ENCODE assay signal across 10 cellular contexts in the genomic region with DNA sequence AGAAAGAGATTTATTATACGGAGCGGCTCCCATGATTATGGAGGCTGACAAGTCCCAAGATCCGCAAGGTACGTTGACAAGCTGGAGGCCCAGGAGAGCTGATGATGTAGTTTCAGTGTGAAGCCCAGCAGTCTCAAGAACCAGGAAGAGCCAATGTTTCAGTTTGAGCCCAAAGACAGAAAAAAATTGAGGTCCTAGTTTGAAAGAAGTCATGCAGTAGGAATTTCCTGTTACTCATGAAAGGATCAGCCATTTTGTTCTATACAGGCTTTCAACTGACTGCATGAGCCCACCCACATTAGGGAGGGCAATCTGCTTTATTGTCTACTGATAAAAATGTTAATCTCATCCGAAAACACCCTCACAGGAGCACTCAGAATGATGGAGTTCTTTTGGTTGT. TPM values are rescaled to one million over a fixed set of nuclear protein-coding genes. Genes with fewer than 3 reads are reported as not detected.
DNase-seq lines count a peak whose midpoint lies in the region; ATAC-seq and TF ChIP-seq lines count a peak whose summit lies in the region.
"Had no signal": no experiment of that assay in that cellular context is flagged by ENCODE, and none has a peak within 500 bp of the region (broad histone marks: within the 10 kb centered on the region; RNA-seq: fewer than 3 reads in every experiment).

No MANE protein-coding gene starts in this region.

- no peaks in the 10 kb centered on the region for H3K36me3 ChIP-seq in transverse colon
- H3K36me3 ChIP-seq: sigmoid colon had no signal

- in situ Hi-C loops in astrocyte of the cerebellum (cut with HindIII; ENCODE audit: low sequenced_read_pairs) (no loop called here), transverse colon (cut with MboI; ENCODE audit: low pct_ligation_motif_present in 1 of 4, low pct_unique_long_range_greater_than_20kb in 1 of 4, low sequenced_read_pairs in 3 of 4) (no loop called here)

- TF ChIP-seq POLR2A in transverse colon (IDR thresholded peaks at IDR 0.05), result no peak

- H3K27ac ChIP-seq in transverse colon, result peak overlapping the region; percentile 55 to 75 (median 68)
- H3K27ac ChIP-seq: sigmoid colon had no signal

- TF ChIP-seq CTCF in astrocyte of the cerebellum (IDR thresholded peaks at IDR 0.05; ENCODE audit: low read depth, low read length, missing control alignments) (no peak), transverse colon (IDR thresholded peaks at IDR 0.05) (no peak), omental fat pad (IDR thresholded peaks at IDR 0.05) (no peak)

- ATAC-seq in omental fat pad (ENCODE audit: low FRiP score) (no peak), HG02840 (IDR thresholded peaks at IDR 0.05; ENCODE audit: low FRiP score, unreplicated experiment) (no peak)

- intact Hi-C loops in transverse colon (cut with DNase I; ENCODE audit: low total_unique reads), result no loop called here

- peaks cover 0 to 31% (median 13%) of the 10 kb centered on the region in 4 donors for H3K4me1 ChIP-seq in transverse colon
- H3K4me1 ChIP-seq: sigmoid colon had no signal

- H3K9me3 ChIP-seq in transverse colon, result no peaks in the 10 kb centered on the region

- H3K27me3 ChIP-seq in transverse colon, result no peaks in the 10 kb centered on the region
- H3K27me3 ChIP-seq: sigmoid colon had no signal

- WGBS in transverse colon (ENCODE audit: low coverage in 1 of 2), 2 donors, result 93 to 94% methylated on average over 4 to 5 of the region's 5 CpGs

- DNase-seq in HK-2 (ENCODE audit: unreplicated experiment) (peak; percentile 17), astrocyte of the cerebellum (ENCODE audit: low read depth) (peak; percentile 15), glomerular endothelial cell (ENCODE audit: extremely low read depth, low read depth, low spot score) (peak; percentile 80), transverse colon (no peak), omental fat pad (ENCODE audit: low spot score) (no peak), GOT3 (lab: John Stamatoyannopoulos, UW) (no peak)
- DNase-seq: activated CD4-positive, alpha-beta memory T cell treated with anti-CD3 and anti-CD28 coated beads, Interleukin-2, amount 10 ng/mL, durations not matched to agents 7 days and 5 days; DMS79; sigmoid colon had no signal

- H3K4me3 ChIP-seq in astrocyte of the cerebellum (ENCODE audit: low read depth, low read length) (no peak overlapping the region), transverse colon (no peak overlapping the region)
- H3K4me3 ChIP-seq: sigmoid colon had no signal

- no peak for TF ChIP-seq EP300 in transverse colon (IDR thresholded peaks at IDR 0.05; ENCODE audit: low read depth)

RNA-seq across cellular contexts. Expression of gene CCDC71L, which starts 51.5 kb away (rescaled TPM):
- total RNA-seq in glomerular endothelial cell (31.4 and 52.4 TPM in 2 replicates), transverse colon (10 to 100 TPM; 23.6 to 49.7 (median 27.8) TPM), omental fat pad (100 to 1,000 TPM in 2 of 4 donors, 10 to 100 TPM in 2; 43.5 to 318 (median 153) TPM)

Comparison
In these comparisons a context has a peak if more than half of its experiments do, and no peak if none do; other contexts are left out.
1. DNase-seq: peak in HK-2 (single experiment), astrocyte of the cerebellum (single experiment) and glomerular endothelial cell (single experiment); none in transverse colon (single experiment), omental fat pad (single experiment) and GOT3 (single experiment).